15 cellular contexts compared by ENCODE assay signal in genomic region chr3:32948625-32949445, GRCh38. TPM values are rescaled to one million over a fixed set of nuclear protein-coding genes. Genes with fewer than 3 reads are reported as not detected.
DNase-seq lines count a peak whose midpoint lies in the region; ATAC-seq and TF ChIP-seq lines count a peak whose summit lies in the region.
"Had no signal": no experiment of that assay in that cellular context is flagged by ENCODE, and none has a peak within 500 bp of the region (broad histone marks: within the 10 kb centered on the region; RNA-seq: fewer than 3 reads in every experiment).

No MANE protein-coding gene starts in this region.

- no peak overlapping the region for H3K4me3 Mint-ChIP-seq in activated CD4-positive, alpha-beta T cell treated with anti-CD3 and anti-CD28 coated beads, Interleukin-2, amount 10 ng/mL, durations not matched to agents 24 days and 14 days
- H3K4me3 Mint-ChIP-seq in activated T-helper 1 cell treated with anti-CD3 and anti-CD28 coated beads, Interleukin-12 subunit alpha, Interleukin-12 subunit beta, Interleukin-2, Interleukin-4 antibody, amounts not matched to agents 30 ng/mL and 10 ng/mL and 1 ng/mL, durations not matched to agents 14 hours and 24 hours and 36 hours = no peak overlapping the region
- no peak overlapping the region for H3K4me3 Mint-ChIP-seq in progenitor cell of endocrine pancreas (ENCODE audit: low read depth)
- H3K4me3 Mint-ChIP-seq: CD14-positive monocyte had no signal

- no peaks in the 10 kb centered on the region for H3K27me3 Mint-ChIP-seq in activated CD4-positive, alpha-beta T cell treated with anti-CD3 and anti-CD28 coated beads, Interleukin-2, amount 10 ng/mL, durations not matched to agents 24 days and 14 days
- H3K27me3 Mint-ChIP-seq in activated T-helper 1 cell treated with anti-CD3 and anti-CD28 coated beads, Interleukin-12 subunit alpha, Interleukin-12 subunit beta, Interleukin-2, Interleukin-4 antibody, amounts not matched to agents 30 ng/mL and 10 ng/mL and 1 ng/mL, durations not matched to agents 14 hours and 24 hours and 36 hours (ENCODE audit: insufficient read depth) = peaks cover 2% of the 10 kb centered on the region
- H3K27me3 Mint-ChIP-seq in progenitor cell of endocrine pancreas = peaks cover 25% of the 10 kb centered on the region

- DNase-seq in activated CD4-positive, alpha-beta T cell treated with anti-CD3 and anti-CD28 coated beads, Interleukin-2, amount 10 ng/mL, durations not matched to agents 24 days and 14 days = no peak
- no peak for DNase-seq in activated CD4-positive, alpha-beta T cell treated with anti-CD3 and anti-CD28 coated beads, Interleukin-2, amount 50 U/mL, for 4 hours
- DNase-seq in NCI-H146 (lab: John Stamatoyannopoulos, UW) = peak; percentile 12
- no peak for DNase-seq in activated T-helper 1 cell treated with anti-CD3 and anti-CD28 coated beads, Interleukin-12 subunit alpha, Interleukin-12 subunit beta, Interleukin-2, Interleukin-4 antibody, amounts not matched to agents 30 ng/mL and 10 ng/mL and 1 ng/mL, durations not matched to agents 14 hours and 24 hours and 36 hours (ENCODE audit: low spot score)
- DNase-seq in progenitor cell of endocrine pancreas (ENCODE audit: low spot score, unreplicated experiment) = no peak
- DNase-seq in DMS79 treated with DMSO at 0.1 percent for 48 hours (lab: John Stamatoyannopoulos, UW) = no peak
- DNase-seq in NCI-H446 (lab: John Stamatoyannopoulos, UW) = no peak
- DNase-seq: AML-193, Caco-2, DMS79, NCI-H1105, NCI-H187 had no signal

- H3K27ac Mint-ChIP-seq in activated CD4-positive, alpha-beta T cell treated with anti-CD3 and anti-CD28 coated beads, Interleukin-2, amount 10 ng/mL, durations not matched to agents 24 days and 14 days = peak overlapping the region; percentile 41
- peak overlapping the region; percentile 20 for H3K27ac Mint-ChIP-seq in activated T-helper 1 cell treated with anti-CD3 and anti-CD28 coated beads, Interleukin-12 subunit alpha, Interleukin-12 subunit beta, Interleukin-2, Interleukin-4 antibody, amounts not matched to agents 30 ng/mL and 10 ng/mL and 1 ng/mL, durations not matched to agents 14 hours and 24 hours and 36 hours
- peak overlapping the region; percentile 14 for H3K27ac Mint-ChIP-seq in progenitor cell of endocrine pancreas
- H3K27ac Mint-ChIP-seq: CD14-positive monocyte had no signal

- no peak for ATAC-seq in GM21515 (IDR thresholded peaks at IDR 0.05; ENCODE audit: unreplicated experiment)

- intact Hi-C loops in activated CD4-positive, alpha-beta T cell treated with anti-CD3 and anti-CD28 coated beads, Interleukin-2, amount 10 ng/mL, durations not matched to agents 24 days and 14 days (cut with micrococcal nuclease) = no loop called here
- intact Hi-C loops in activated T-helper 1 cell treated with anti-CD3 and anti-CD28 coated beads, Interleukin-12 subunit alpha, Interleukin-12 subunit beta, Interleukin-2, Interleukin-4 antibody, amounts not matched to agents 30 ng/mL and 10 ng/mL and 1 ng/mL, durations not matched to agents 14 hours and 24 hours and 36 hours (cut with micrococcal nuclease) = loop anchor here (5.0 kb wide), 2 partner anchors 303 to 493 kb away; partner anchors contain the start of gene UBP1

- TF ChIP-seq CTCF in progenitor cell of endocrine pancreas (IDR thresholded peaks at IDR 0.05; ENCODE audit: unreplicated experiment) = no peak

- no peaks in the 10 kb centered on the region for H3K9me3 Mint-ChIP-seq in activated CD4-positive, alpha-beta T cell treated with anti-CD3 and anti-CD28 coated beads, Interleukin-2, amount 10 ng/mL, durations not matched to agents 24 days and 14 days
- H3K9me3 Mint-ChIP-seq in activated T-helper 1 cell treated with anti-CD3 and anti-CD28 coated beads, Interleukin-12 subunit alpha, Interleukin-12 subunit beta, Interleukin-2, Interleukin-4 antibody, amounts not matched to agents 30 ng/mL and 10 ng/mL and 1 ng/mL, durations not matched to agents 14 hours and 24 hours and 36 hours = no peaks in the 10 kb centered on the region
- no peaks in the 10 kb centered on the region for H3K9me3 Mint-ChIP-seq in progenitor cell of endocrine pancreas (ENCODE audit: low read depth)
- H3K9me3 Mint-ChIP-seq: CD14-positive monocyte had no signal

- H3K36me3 Mint-ChIP-seq in activated CD4-positive, alpha-beta T cell treated with anti-CD3 and anti-CD28 coated beads, Interleukin-2, amount 10 ng/mL, durations not matched to agents 24 days and 14 days (ENCODE audit: low read depth) = peaks cover 23% of the 10 kb centered on the region
- peaks cover 22% of the 10 kb centered on the region for H3K36me3 Mint-ChIP-seq in activated T-helper 1 cell treated with anti-CD3 and anti-CD28 coated beads, Interleukin-12 subunit alpha, Interleukin-12 subunit beta, Interleukin-2, Interleukin-4 antibody, amounts not matched to agents 30 ng/mL and 10 ng/mL and 1 ng/mL, durations not matched to agents 14 hours and 24 hours and 36 hours (ENCODE audit: low read depth)
- no peaks in the 10 kb centered on the region for H3K36me3 Mint-ChIP-seq in progenitor cell of endocrine pancreas (ENCODE audit: insufficient read depth)
- H3K36me3 Mint-ChIP-seq: CD14-positive monocyte had no signal

- peaks cover 42% of the 10 kb centered on the region for H3K4me1 Mint-ChIP-seq in activated CD4-positive, alpha-beta T cell treated with anti-CD3 and anti-CD28 coated beads, Interleukin-2, amount 10 ng/mL, durations not matched to agents 24 days and 14 days
- peaks cover 56% of the 10 kb centered on the region for H3K4me1 Mint-ChIP-seq in activated T-helper 1 cell treated with anti-CD3 and anti-CD28 coated beads, Interleukin-12 subunit alpha, Interleukin-12 subunit beta, Interleukin-2, Interleukin-4 antibody, amounts not matched to agents 30 ng/mL and 10 ng/mL and 1 ng/mL, durations not matched to agents 14 hours and 24 hours and 36 hours (ENCODE audit: low read depth)
- H3K4me1 Mint-ChIP-seq in progenitor cell of endocrine pancreas (ENCODE audit: low read depth) = peaks cover 4% of the 10 kb centered on the region

RNA-seq across cellular contexts. Expression of gene CCR4, which starts 2.6 kb away (rescaled TPM):
- 86.6 and 88.9 TPM in 2 replicates for total RNA-seq in activated CD4-positive, alpha-beta T cell treated with anti-CD3 and anti-CD28 coated beads, Interleukin-2, amount 10 ng/mL, durations not matched to agents 24 days and 14 days
- 110 and 115 TPM in 2 replicates for total RNA-seq in activated T-helper 1 cell treated with anti-CD3 and anti-CD28 coated beads, Interleukin-12 subunit alpha, Interleukin-12 subunit beta, Interleukin-2, Interleukin-4 antibody, amounts not matched to agents 30 ng/mL and 10 ng/mL and 1 ng/mL, durations not matched to agents 14 hours and 24 hours and 36 hours
- total RNA-seq in progenitor cell of endocrine pancreas = not detected in 2 replicates
- total RNA-seq: Caco-2, MCF 10A had no signal

Comparison
In these comparisons a context has a peak if more than half of its experiments do, and no peak if none do; other contexts are left out.
1. RNA of gene CCR4, which starts 2.6 kb away (total RNA-seq): 110 to 115 TPM in activated T-helper 1 cell treated with anti-CD3 and anti-CD28 coated beads, Interleukin-12 subunit alpha, Interleukin-12 subunit beta, Interleukin-2, Interleukin-4 antibody, amounts not matched to agents 30 ng/mL and 10 ng/mL and 1 ng/mL, durations not matched to agents 14 hours and 24 hours and 36 hours and 86.6 to 88.9 TPM in activated CD4-positive, alpha-beta T cell treated with anti-CD3 and anti-CD28 coated beads, Interleukin-2, amount 10 ng/mL, durations not matched to agents 24 days and 14 days; not detected in progenitor cell of endocrine pancreas; every median in the first group is over 10 times any median in the second.
2. Peak in every context shown above with its lines, with median percentiles within 50 percentile points of each other: H3K27ac Mint-ChIP-seq.